ENCODE assay signal across 20 cellular contexts in the genomic region with DNA sequence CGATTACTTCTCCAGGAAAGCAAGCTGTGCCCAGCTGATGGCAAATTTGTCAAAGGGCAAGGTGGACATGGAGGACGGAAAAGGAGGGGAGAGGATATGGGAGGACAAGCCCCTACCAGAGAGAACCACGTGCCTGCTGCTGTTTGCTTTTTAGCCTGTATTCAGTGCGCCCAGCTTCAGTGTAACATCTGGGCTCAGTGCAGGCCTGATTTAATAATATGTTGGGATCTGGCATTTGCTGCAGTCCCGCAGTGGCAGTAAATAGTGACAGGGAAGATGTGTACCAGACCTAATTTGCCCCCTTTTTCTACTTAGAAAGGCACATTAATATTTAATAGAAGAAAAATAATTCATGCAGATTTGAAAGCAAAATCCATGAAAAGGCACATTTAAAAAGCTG.
A peak's percentile ranks its signal among the peaks of the same experiment; 100 is the strongest.
DNase-seq lines count a peak whose midpoint lies in the region; FAIRE-seq and TF ChIP-seq lines count a peak whose summit lies in the region.
"Had no signal": no experiment of that assay in that cellular context is flagged by ENCODE, and none has a peak within 500 bp of the region (broad histone marks: within the 10 kb centered on the region; RNA-seq: fewer than 3 reads in every experiment).

No MANE protein-coding gene starts in this region.

- H3K9ac ChIP-seq in SK-N-SH, result no peak overlapping the region

- peaks cover 12 to 41% of the 10 kb centered on the region in 2 experiments; a peak in 3 of 4 replicates for H3K4me1 ChIP-seq in SK-N-SH (ENCODE audit: control insufficient read depth in 1 of 2, insufficient read depth in 2 of 2, low read depth in 1 of 2, low read length in 1 of 2)
- H3K4me1 ChIP-seq: Caco-2 had no signal

- no peak overlapping the region for H3K4me3 ChIP-seq in SK-N-SH (ENCODE audit: low read depth in 2 of 2, low read length in 1 of 2)

- H3K9me3 ChIP-seq in SK-N-SH, result no peaks in the 10 kb centered on the region
- H3K9me3 ChIP-seq: Caco-2 had no signal

- H3K27me3 ChIP-seq in SK-N-SH (ENCODE audit: insufficient read depth), result no peaks in the 10 kb centered on the region

- 53% methylated on average over 5 of the region's 5 CpGs for WGBS in SK-N-SH (ENCODE audit: low lambda C conversion rate)

- H3K4me2 ChIP-seq in SK-N-SH, result no peak overlapping the region

- H3K36me3 ChIP-seq in SK-N-SH (replicated peaks in 1 of 2; ENCODE audit: control insufficient read depth in 1 of 2, insufficient read depth in 2 of 2, low read length in 1 of 2), result no peaks in the 10 kb centered on the region

- H4K20me1 ChIP-seq in SK-N-SH (ENCODE audit: insufficient read depth), result no peaks in the 10 kb centered on the region

- no peaks in the 10 kb centered on the region for H3K79me2 ChIP-seq in SK-N-SH (ENCODE audit: insufficient read depth)

- CTCF ChIA-PET in SK-N-SH (lab: Yijun Ruan, JAX), result interaction anchor here (1.0 to 1.5 kb wide), 9 partner anchors 10 to 284 kb away, joined by 3 to 10 read pairs (median 4); no protein-coding TSS in a partner anchor

- DNase-seq in NCI-H1694 treated with DMSO at 0.1 percent for 48 hours (lab: John Stamatoyannopoulos, UW) (peak; percentile 12), NCI-H69 (lab: John Stamatoyannopoulos, UW) (peak; percentile 64), SK-N-SH (peak; percentile 61), pons (ENCODE audit: low spot score) (no peak), T-helper 2 cell (no peak), HUDEP-2 (lab: John Stamatoyannopoulos, UW; ENCODE audit: unreplicated experiment in 76 of 76) (no peak), urothelium cell line (ENCODE audit: low spot score) (no peak)
- DNase-seq: ACHN; Caco-2; CD4-positive, alpha-beta T cell; DMS153; DMS79; GDM1; GOT3; H7; HFFc6 had no signal

- H3K9me2 ChIP-seq in SK-N-SH, result no peaks in the 10 kb centered on the region

- peak overlapping the region in 1 of 2 experiments; percentile 97; a peak in 2 of 4 replicates for H3K27ac ChIP-seq in SK-N-SH (ENCODE audit: low read depth in 2 of 2, low read length in 1 of 2)
- H3K27ac ChIP-seq: C4-2B had no signal

- peak; percentile 46 for TF ChIP-seq RAD21 in SK-N-SH (IDR thresholded peaks at IDR 0.05; ENCODE audit: low read length)

- peaks cover 7% of the 10 kb centered on the region for H3F3A ChIP-seq in SK-N-SH (replicated peaks; ENCODE audit: insufficient read depth)

- TF ChIP-seq CTCF in SK-N-SH (IDR thresholded peaks at IDR 0.05), result no peak

- H2AFZ ChIP-seq in SK-N-SH (ENCODE audit: low read depth), result no peak overlapping the region

- POLR2A ChIA-PET in SK-N-SH (lab: Yijun Ruan, JAX), result interaction anchor here (0.8 to 1.5 kb wide), 7 partner anchors 22 to 1322 kb away, joined by 3 to 4 read pairs (median 3); no protein-coding TSS in a partner anchor

- peak in 1 of 2 experiments; percentile 98; a peak in 2 of 4 replicates for TF ChIP-seq EP300 in SK-N-SH (IDR thresholded peaks at IDR 0.05; ENCODE audit: borderline replicate concordance in 1 of 2, low read depth in 1 of 2, low read length in 1 of 2)

- FAIRE-seq in urothelium cell line (lab: Jason Lieb, UNC), result no peak
- FAIRE-seq: A204.1, GM12892, GM18507 had no signal

TF ChIP-seq in SK-N-SH, 30 proteins besides CTCF, POLR2A, EP300 and RAD21:
- no peak for TF ChIP-seq TEAD4 (IDR thresholded peaks at IDR 0.05; ENCODE audit: borderline replicate concordance, insufficient read depth)
- peak; percentile 86 for TF ChIP-seq RCOR1 (IDR thresholded peaks at IDR 0.05; ENCODE audit: low read length)
- peak; percentile 35; the same call in 1 of the 2 replicates for TF ChIP-seq USF1 (IDR thresholded peaks at IDR 0.05; ENCODE audit: borderline replicate concordance, low read depth)
- TF ChIP-seq GATA2 (CRISPR knock-in tag; IDR thresholded peaks at IDR 0.05), result peak; percentile 26; the same call in 1 of the 2 replicates
- peak; percentile 82 for TF ChIP-seq CHD2 (IDR thresholded peaks at IDR 0.05; ENCODE audit: low read length, partially characterized antibody)
- no peak for TF ChIP-seq RFX5 (IDR thresholded peaks at IDR 0.05; ENCODE audit: low read length)
- TF ChIP-seq REST (IDR thresholded peaks at IDR 0.05; ENCODE audit: low read depth, low read length), result no peak
- TF ChIP-seq TCF12 (IDR thresholded peaks at IDR 0.05), result peak; percentile 31; the same call in 1 of the 2 replicates
- peak; percentile 73; the same call in 1 of the 2 replicates for TF ChIP-seq FOXJ3 (CRISPR knock-in tag; IDR thresholded peaks at IDR 0.05)
- TF ChIP-seq MXI1 (IDR thresholded peaks at IDR 0.05; ENCODE audit: low read depth, low read length), result peak; percentile 95

Comparison
In these comparisons a context has a peak if more than half of its experiments do, and no peak if none do; other contexts are left out.
1. DNase-seq: peak in NCI-H1694 treated with DMSO at 0.1 percent for 48 hours (single experiment), NCI-H69 (single experiment) and SK-N-SH (single experiment); none in pons (single experiment), T-helper 2 cell (0 of 5), HUDEP-2 (0 of 76) and urothelium cell line (single experiment).